Comparison of ENCODE assay signal across 10 cellular contexts in genomic region chr19:58325623-58326022, GRCh38. TPM values are rescaled to one million over a fixed set of nuclear protein-coding genes. Genes with fewer than 3 reads are reported as not detected.
A peak's percentile ranks its signal among the peaks of the same experiment; 100 is the strongest.
DNase-seq lines count a peak whose midpoint lies in the region; ATAC-seq, FAIRE-seq and TF ChIP-seq lines count a peak whose summit lies in the region.
"Had no signal": no experiment of that assay in that cellular context is flagged by ENCODE, and none has a peak within 500 bp of the region (broad histone marks: within the 10 kb centered on the region; RNA-seq: fewer than 3 reads in every experiment).

No MANE protein-coding gene starts in this region.

- no peak for TF ChIP-seq EP300 in A549 (IDR thresholded peaks at IDR 0.05)

- FAIRE-seq in A549 (lab: Jason Lieb, UNC), result no peak

- H3K9me2 ChIP-seq in GM23338 (ENCODE audit: insufficient read depth), result no peaks in the 10 kb centered on the region

- intact Hi-C loops in left colon (cut with DNase I, micrococcal nuclease), result no loop called here

- H3K27ac Mint-ChIP-seq in GM23338, result no peak overlapping the region

- H3K27me3 Mint-ChIP-seq in GM23338 (ENCODE audit: insufficient read depth, low read depth, poor library complexity), result no peaks in the 10 kb centered on the region

- H3K4me1 Mint-ChIP-seq in GM23338, result peaks cover 2% of the 10 kb centered on the region; the same call in 1 of the 3 replicates

- H3K4me3 Mint-ChIP-seq in GM23338, result no peak overlapping the region

- no peak overlapping the region for H3K27ac ChIP-seq in A549
- no peak overlapping the region for H3K27ac ChIP-seq in GM23338 (ENCODE audit: low read depth)

- TF ChIP-seq CTCF in A549 (IDR thresholded peaks at IDR 0.05) (no peak), GM23338 (conservative IDR thresholded peaks at IDR 0.05; ENCODE audit: low read depth in 2 of 2) (no peak)

- POLR2A ChIA-PET in A549 (lab: Yijun Ruan, JAX), result interaction anchor here (1.1 to 1.3 kb wide), 2 partner anchors 37 to 63 kb away, joined by 3 to 4 read pairs; partner anchors contain the start of gene ZNF497

- TF ChIP-seq RAD21 in A549 (conservative IDR thresholded peaks at IDR 0.05 in 1 of 2, IDR thresholded peaks at IDR 0.05 in 1 of 2), result no peak

- no peaks in the 10 kb centered on the region for H3K36me3 Mint-ChIP-seq in GM23338 (ENCODE audit: low read depth)

- no peak overlapping the region for H2AFZ ChIP-seq in GM23338

- no peaks in the 10 kb centered on the region for H3K9me3 Mint-ChIP-seq in GM23338

- H3K79me2 ChIP-seq in GM23338 (replicated peaks; ENCODE audit: insufficient read depth), result peaks cover 12% of the 10 kb centered on the region

- 0 out of 2 replicates have a peak, but pooled peaks cover 9% of the 10 kb centered on the region for H3F3A ChIP-seq in GM23338 (replicated peaks; ENCODE audit: low read depth)

- H3K9me3 ChIP-seq in A549, result peaks cover 19% of the 10 kb centered on the region; the same call in 1 of the 3 replicates

- CTCF ChIA-PET in A549 (lab: Yijun Ruan, JAX), result interaction anchor here (0.7 to 1.6 kb wide), 4 partner anchors 10 to 19 kb away, joined by 3 to 7 read pairs (median 4); no protein-coding TSS in a partner anchor

- peak overlapping the region; percentile 93 for H3K4me2 ChIP-seq in A549
- peak overlapping the region; percentile 93 for H3K4me2 ChIP-seq in GM23338

- peaks cover 7% of the 10 kb centered on the region; the same call in 1 of the 2 replicates for H4K20me1 ChIP-seq in GM23338 (replicated peaks; ENCODE audit: insufficient read depth)

- H3K4me1 ChIP-seq in A549 (peaks cover 13% of the 10 kb centered on the region; the same call in 2 of the 3 replicates), GM23338 (ENCODE audit: insufficient read depth) (peaks cover 10% of the 10 kb centered on the region; the same call in 1 of the 2 replicates)

- DNase-seq in A549 (ENCODE audit: low read depth in 1 of 2, low spot score in 1 of 2) (no peak), GM23338 (ENCODE audit: low spot score) (no peak), RKO (ENCODE audit: low spot score) (peak; percentile 82), glomerular visceral epithelial cell (ENCODE audit: extremely low spot score) (peak; percentile 25), left colon (no peak)
- DNase-seq: dermis blood vessel endothelial cell, NCI-H526 had no signal

- no peaks in the 10 kb centered on the region for H3K27me3 ChIP-seq in GM23338 (ENCODE audit: insufficient read depth)

- H3K4me3 ChIP-seq in A549 (no peak overlapping the region; the same call in 2 of the 3 replicates), GM23338 (peak overlapping the region; percentile 94)

- no peaks in the 10 kb centered on the region for H3K36me3 ChIP-seq in GM23338 (ENCODE audit: insufficient read depth)

- no peak for ATAC-seq in A549
- no peak for ATAC-seq in GM23338
- ATAC-seq in HG02763 (IDR thresholded peaks at IDR 0.05; ENCODE audit: unreplicated experiment), result no peak
- ATAC-seq in GM21619 (IDR thresholded peaks at IDR 0.05; ENCODE audit: unreplicated experiment), result no peak
- ATAC-seq in left colon, result no peak
- no peak for ATAC-seq in HG03442 (IDR thresholded peaks at IDR 0.05; ENCODE audit: unreplicated experiment)

- TF ChIP-seq POLR2A in A549 (IDR thresholded peaks at IDR 0.05; ENCODE audit: low read length), result no peak

- WGBS in A549 (ENCODE audit: missing lambda C conversion rate), result 81% methylated on average over 5 of the region's 5 CpGs

TF ChIP-seq in A549, 52 proteins besides CTCF, POLR2A, EP300 and RAD21:
- TF ChIP-seq RCOR1 (IDR thresholded peaks at IDR 0.05; ENCODE audit: low read depth, low read length), result no peak
- no peak for TF ChIP-seq HDAC2 (IDR thresholded peaks at IDR 0.05)
- TF ChIP-seq HOXB13 (CRISPR knock-in tag; IDR thresholded peaks at IDR 0.05; ENCODE audit: low read depth), result no peak
- no peak for TF ChIP-seq EHF (CRISPR knock-in tag; IDR thresholded peaks at IDR 0.05)
- no peak for TF ChIP-seq RNF2 (IDR thresholded peaks at IDR 0.05; ENCODE audit: borderline replicate concordance, low read depth)
- no peak for TF ChIP-seq CHD4 (IDR thresholded peaks at IDR 0.05; ENCODE audit: borderline replicate concordance)

TF ChIP-seq in GM23338, 12 proteins besides CTCF, POLR2A, EP300 and RAD21 (continues in another document):
- no peak for TF ChIP-seq EZH2phosphoT487 (IDR thresholded peaks at IDR 0.05; ENCODE audit: unreplicated experiment)
- TF ChIP-seq ZNF331 (CRISPR knock-in tag; IDR thresholded peaks at IDR 0.05; ENCODE audit: low read depth), result no peak
- TF ChIP-seq EZH2 (IDR thresholded peaks at IDR 0.05; ENCODE audit: low read depth, unreplicated experiment), result no peak
- no peak for TF ChIP-seq REST (IDR thresholded peaks at IDR 0.05; ENCODE audit: unreplicated experiment)
- no peak for TF ChIP-seq STAT1 (IDR thresholded peaks at IDR 0.05; ENCODE audit: unreplicated experiment)

RNA-seq across cellular contexts. Expression of gene ZSCAN22, which starts 1.2 kb away (rescaled TPM):
- polyA plus RNA-seq in A549 (2011; rRNA removed), result 4.4 and 5.3 TPM in 2 replicates
- polyA plus RNA-seq in A549 (2012; cell fraction: cytosol; rRNA removed), result 2.1 and 2.5 TPM in 2 replicates
- 3.0 and 3.6 TPM in 2 replicates for polyA plus RNA-seq in A549 (2012; cell fraction: nucleus; rRNA removed)
- 2.0 to 2.2 TPM (median 2.0 TPM) in 3 replicates for polyA plus RNA-seq in A549 (2017; fragmentation: RNase III; extraction: RNeasy Plus Mini Kit Qiagen cat#74134 plus additional on column Dnase treatment)
- 12.4 and 12.9 TPM in 2 replicates for polyA minus RNA-seq in A549 (2011; rRNA and poly(A)+ RNA removed)
- 2.7 and 2.9 TPM in 2 replicates for total RNA-seq in GM23338 (2014; rRNA removed; shearing (Covaris generic))
- 0.86 and 0.99 TPM in 2 replicates for polyA plus RNA-seq in GM23338 (2016; fragmentation: Nextera tagmentation; extraction: Ambion mirVana)
- total RNA-seq in left colon, result 1 to 10 TPM; 2.6 to 2.8 TPM

RNA-seq across cellular contexts. Expression of gene ERVK3-1, which starts 20.4 kb away (rescaled TPM):
- polyA plus RNA-seq in A549 (2011; rRNA removed) (112 and 142 TPM in 2 replicates), A549 (2017; fragmentation: RNase III; extraction: RNeasy Plus Mini Kit Qiagen cat#74134 plus additional on column Dnase treatment) (104 to 126 TPM (median 109 TPM) in 3 replicates), GM23338 (2016; fragmentation: Nextera tagmentation; extraction: Ambion mirVana) (64.2 and 66.2 TPM in 2 replicates)
- polyA plus RNA-seq in A549 (2012; cell fraction: cytosol; rRNA removed), result 68.7 and 76.9 TPM in 2 replicates
- 90.0 and 131 TPM in 2 replicates for polyA plus RNA-seq in A549 (2012; cell fraction: nucleus; rRNA removed)
- 53.7 and 56.4 TPM in 2 replicates for polyA minus RNA-seq in A549 (2011; rRNA and poly(A)+ RNA removed)
- 26.1 and 34.4 TPM in 2 replicates for total RNA-seq in GM23338 (2014; rRNA removed; shearing (Covaris generic))
- total RNA-seq in left colon, result 10 to 100 TPM; 24.3 to 26.9 TPM

RNA-seq across cellular contexts. Expression of gene A1BG, which starts 27.7 kb away (rescaled TPM):
- polyA plus RNA-seq in A549 (2011; rRNA removed), result 1.5 and 2.5 TPM in 2 replicates
- 10.7 and 15.5 TPM in 2 replicates for polyA plus RNA-seq in A549 (2012; cell fraction: cytosol; rRNA removed)
- polyA plus RNA-seq in A549 (2012; cell fraction: nucleus; rRNA removed), result 12.5 and 14.9 TPM in 2 replicates
- 9.3 to 11.1 TPM (median 9.5 TPM) in 3 replicates for polyA plus RNA-seq in A549 (2017; fragmentation: RNase III; extraction: RNeasy Plus Mini Kit Qiagen cat#74134 plus additional on column Dnase treatment)
- polyA minus RNA-seq in A549 (2011; rRNA and poly(A)+ RNA removed), result 0.15 and 1.0 TPM in 2 replicates
- total RNA-seq in GM23338 (2014; rRNA removed; shearing (Covaris generic)), result 6.5 and 17.7 TPM in 2 replicates
- polyA plus RNA-seq in GM23338 (2016; fragmentation: Nextera tagmentation; extraction: Ambion mirVana), result 43.5 and 50.5 TPM in 2 replicates
- 1 to 10 TPM; 2.1 to 2.5 TPM for total RNA-seq in left colon

RNA-seq across cellular contexts. Expression of gene ZNF497, which starts 36.9 kb away (rescaled TPM):
- polyA plus RNA-seq in A549 (2011; rRNA removed), result 1.1 and 1.4 TPM in 2 replicates
- 1.2 and 1.9 TPM in 2 replicates for polyA plus RNA-seq in A549 (2012; cell fraction: cytosol; rRNA removed)
- polyA plus RNA-seq in A549 (2012; cell fraction: nucleus; rRNA removed), result 8.8 and 15.6 TPM in 2 replicates
- polyA plus RNA-seq in A549 (2017; fragmentation: RNase III; extraction: RNeasy Plus Mini Kit Qiagen cat#74134 plus additional on column Dnase treatment), result 1.6 to 2.4 TPM (median 2.0 TPM) in 3 replicates
- 2.1 and 4.2 TPM in 2 replicates for polyA minus RNA-seq in A549 (2011; rRNA and poly(A)+ RNA removed)
- total RNA-seq in GM23338 (2014; rRNA removed; shearing (Covaris generic)), result 1.0 and 2.0 TPM in 2 replicates
- polyA plus RNA-seq in GM23338 (2016; fragmentation: Nextera tagmentation; extraction: Ambion mirVana), result 0.44 and 0.61 TPM in 2 replicates
- total RNA-seq in left colon, result 1 to 10 TPM in 1 of 2 donors, under 1 TPM in 1; 0.73 to 1.6 TPM

RNA-seq across cellular contexts. Expression of gene ZNF8, which starts 46.9 kb away (rescaled TPM):
- polyA plus RNA-seq in A549 (2011; rRNA removed) (4.0 and 5.6 TPM in 2 replicates), A549 (2017; fragmentation: RNase III; extraction: RNeasy Plus Mini Kit Qiagen cat#74134 plus additional on column Dnase treatment) (2.0 to 2.3 TPM (median 2.3 TPM) in 3 replicates), GM23338 (2016; fragmentation: Nextera tagmentation; extraction: Ambion mirVana) (4.3 and 4.7 TPM in 2 replicates)
- polyA plus RNA-seq in A549 (2012; cell fraction: cytosol; rRNA removed), result 1.2 and 1.8 TPM in 2 replicates
- 4.2 and 6.8 TPM in 2 replicates for polyA plus RNA-seq in A549 (2012; cell fraction: nucleus; rRNA removed)
- polyA minus RNA-seq in A549 (2011; rRNA and poly(A)+ RNA removed), result 15.5 and 16.9 TPM in 2 replicates
- 27.4 and 30.3 TPM in 2 replicates for total RNA-seq in GM23338 (2014; rRNA removed; shearing (Covaris generic))
- total RNA-seq in left colon, result 1 to 10 TPM; 3.5 to 4.1 TPM

Comparison
In these comparisons a context has a peak if more than half of its experiments do, and no peak if none do; other contexts are left out.
1. DNase-seq: peak in RKO (single experiment) and glomerular visceral epithelial cell (single experiment); none in A549 (0 of 2), GM23338 (single experiment) and left colon (0 of 2).